In genomic region chr20:8519887-8520286, GRCh38 we compare ENCODE assay signal across 11 cellular contexts.
"Had no signal": no experiment of that assay in that cellular context is flagged by ENCODE, and none has a peak within 500 bp of the region (broad histone marks: within the 10 kb centered on the region; RNA-seq: fewer than 3 reads in every experiment).

No MANE protein-coding gene starts in this region.

- H3K9ac ChIP-seq: GM23248, KMS-11 had no signal

- H3K4me3 ChIP-seq: GM23248, HAP-1 had no signal

- H3K9me3 Mint-ChIP-seq: HFFc6, IgD-negative memory B cell had no signal

- H3K36me3 Mint-ChIP-seq: IgD-negative memory B cell had no signal

- H3K9me3 ChIP-seq: HAP-1 had no signal

- ATAC-seq: HCT116, HepG2 had no signal

- H3K27me3 Mint-ChIP-seq: IgD-negative memory B cell had no signal

- H3K27ac ChIP-seq: GM23248, HL-60, KMS-11 had no signal

- H3K36me3 ChIP-seq: HAP-1 had no signal

- H3K27ac Mint-ChIP-seq: HFFc6, IgD-negative memory B cell had no signal

- H3K4me3 Mint-ChIP-seq: HFFc6 had no signal

- DNase-seq: GM23248, GOT3, H7, HFFc6, KBM-7 had no signal
